In the genomic region with DNA sequence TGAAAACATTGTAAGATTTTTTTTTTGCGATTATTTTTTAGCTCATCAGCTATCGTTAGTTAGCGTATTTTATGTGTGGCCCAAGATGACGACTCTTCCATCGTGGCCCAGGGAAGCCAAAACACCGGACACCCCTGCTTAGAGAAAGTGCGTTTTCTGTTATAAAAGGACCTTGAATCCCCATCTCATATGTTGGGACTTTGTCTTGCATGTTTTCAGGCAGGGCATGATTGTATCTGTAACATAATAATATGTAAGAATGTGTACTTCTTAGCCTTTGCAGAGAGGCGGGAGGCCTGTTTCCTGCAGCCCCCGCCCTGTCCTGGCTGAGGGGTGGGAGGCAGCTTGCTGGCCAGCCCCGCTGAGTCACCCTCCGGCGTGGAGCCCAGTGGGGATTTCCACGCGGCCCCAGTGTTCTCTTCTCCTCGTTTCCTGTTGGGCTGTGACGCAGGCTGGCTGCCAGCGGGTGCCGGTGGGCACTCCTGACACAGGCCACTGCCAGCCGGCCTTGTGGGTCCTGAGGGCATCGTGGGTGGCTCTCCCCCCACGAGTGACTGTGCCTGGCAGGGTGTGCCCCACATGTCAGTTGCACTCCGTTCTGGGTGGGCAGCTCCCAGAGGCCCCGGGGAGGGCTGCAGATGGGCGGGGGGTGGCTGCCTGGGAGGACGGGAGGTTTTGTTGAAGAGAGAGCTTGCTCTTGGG, we compare ENCODE assay signal across 8 cellular contexts. TPM values are rescaled to one million over a fixed set of nuclear protein-coding genes. Genes with fewer than 3 reads are reported as not detected.
DNase-seq lines count a peak whose midpoint lies in the region; ATAC-seq and TF ChIP-seq lines count a peak whose summit lies in the region.

No MANE protein-coding gene starts in this region.

- no peaks in the 10 kb centered on the region for H3K27me3 Mint-ChIP-seq in activated T-cell treated with anti-CD3 and anti-CD28 coated beads, Interleukin-2, amount 50 U/mL, for 24 hours
- H3K27me3 Mint-ChIP-seq in nephron progenitor cell (ENCODE audit: low read depth, poor library complexity), result no peaks in the 10 kb centered on the region

- peak overlapping the region; percentile 76 for H3K4me3 Mint-ChIP-seq in activated T-cell treated with anti-CD3 and anti-CD28 coated beads, Interleukin-2, amount 50 U/mL, for 24 hours
- no peak overlapping the region for H3K4me3 Mint-ChIP-seq in nephron progenitor cell

- DNase-seq in KG1 (lab: John Stamatoyannopoulos, UW), result peak; percentile 60
- peak; percentile 91 for DNase-seq in activated T-cell treated with anti-CD3 and anti-CD28 coated beads, Interleukin-2, amount 50 U/mL, for 24 hours
- no peak for DNase-seq in nephron progenitor cell
- DNase-seq in stimulated activated naive CD4-positive, alpha-beta T cell treated with Interleukin-2 at 50 U/mL for 16 hours (lab: John Stamatoyannopoulos, UW), result peak; percentile 87
- no peak for DNase-seq in NCI-H2171 (lab: John Stamatoyannopoulos, UW)
- DNase-seq in NCI-H748 treated with DMSO at 0.1 percent for 48 hours (lab: John Stamatoyannopoulos, UW), result no peak

- H3K4me1 Mint-ChIP-seq in activated T-cell treated with anti-CD3 and anti-CD28 coated beads, Interleukin-2, amount 50 U/mL, for 24 hours (ENCODE audit: low read depth), result peaks cover 89% of the 10 kb centered on the region
- peaks cover 95% of the 10 kb centered on the region for H3K4me1 Mint-ChIP-seq in nephron progenitor cell

- H3K9me3 Mint-ChIP-seq in activated T-cell treated with anti-CD3 and anti-CD28 coated beads, Interleukin-2, amount 50 U/mL, for 24 hours, result no peaks in the 10 kb centered on the region
- H3K9me3 Mint-ChIP-seq in nephron progenitor cell, result no peaks in the 10 kb centered on the region

- H3K27ac Mint-ChIP-seq in activated T-cell treated with anti-CD3 and anti-CD28 coated beads, Interleukin-2, amount 50 U/mL, for 24 hours, result peak overlapping the region; percentile 98
- H3K27ac Mint-ChIP-seq in nephron progenitor cell, result peak overlapping the region; percentile 96

- TF ChIP-seq CTCF in nephron progenitor cell (IDR thresholded peaks at IDR 0.05), result no peak

- H3K36me3 Mint-ChIP-seq in activated T-cell treated with anti-CD3 and anti-CD28 coated beads, Interleukin-2, amount 50 U/mL, for 24 hours (ENCODE audit: low read depth), result peaks cover 8% of the 10 kb centered on the region
- peaks cover 7% of the 10 kb centered on the region for H3K36me3 Mint-ChIP-seq in nephron progenitor cell (ENCODE audit: low read depth)

- ATAC-seq in GM19351 (IDR thresholded peaks at IDR 0.05; ENCODE audit: unreplicated experiment), result peak; percentile 66
- ATAC-seq in esophagus mucosa, result peak; percentile 74

RNA-seq across cellular contexts. Expression of gene SMAD3, which starts 55.6 kb away (rescaled TPM):
- total RNA-seq in esophagus mucosa, result 35.6 TPM

Comparison
In these comparisons a context has a peak if more than half of its experiments do, and no peak if none do; other contexts are left out.
1. DNase-seq: peak in KG1 (single experiment), activated T-cell treated with anti-CD3 and anti-CD28 coated beads, Interleukin-2, amount 50 U/mL, for 24 hours (single experiment) and stimulated activated naive CD4-positive, alpha-beta T cell treated with Interleukin-2 at 50 U/mL for 16 hours (single experiment); none in nephron progenitor cell (single experiment), NCI-H2171 (single experiment) and NCI-H748 treated with DMSO at 0.1 percent for 48 hours (single experiment).